ENCODE assay signal across 1 cellular context in genomic region chr19:39550197-39550596, GRCh38.
TF ChIP-seq lines count a peak whose summit lies in the region.

No MANE protein-coding gene starts in this region.

TF ChIP-seq in A549, 52 proteins besides CTCF, POLR2A, EP300 and RAD21 (continued from another document):
- no peak for TF ChIP-seq PBX3 (IDR thresholded peaks at IDR 0.05)
- no peak for TF ChIP-seq HDAC2 (IDR thresholded peaks at IDR 0.05)
- TF ChIP-seq FOSL2 (IDR thresholded peaks at IDR 0.05): no peak
- TF ChIP-seq FOSL2 (CRISPR knock-in tag; IDR thresholded peaks at IDR 0.05): no peak
- no peak for TF ChIP-seq ZFP36 (IDR thresholded peaks at IDR 0.05; ENCODE audit: borderline replicate concordance, partially characterized antibody)
- TF ChIP-seq JUN (IDR thresholded peaks at IDR 0.05): no peak
- TF ChIP-seq JUNB (IDR thresholded peaks at IDR 0.05): no peak
- TF ChIP-seq BHLHE40 (IDR thresholded peaks at IDR 0.05; ENCODE audit: low read depth, low read length): no peak
- no peak for TF ChIP-seq ATOH8 (CRISPR knock-in tag; IDR thresholded peaks at IDR 0.05; ENCODE audit: low read depth)
- no peak for TF ChIP-seq ZC3H11A (IDR thresholded peaks at IDR 0.05)
